Comparison of ENCODE assay signal across 11 cellular contexts in genomic region chr11:121352301-121352891, GRCh38. TPM values are rescaled to one million over a fixed set of nuclear protein-coding genes. Genes with fewer than 3 reads are reported as not detected.
DNase-seq lines count a peak whose midpoint lies in the region; ATAC-seq and TF ChIP-seq lines count a peak whose summit lies in the region.
"Had no signal": no experiment of that assay in that cellular context is flagged by ENCODE, and none has a peak within 500 bp of the region (broad histone marks: within the 10 kb centered on the region; RNA-seq: fewer than 3 reads in every experiment).

No MANE protein-coding gene starts in this region.

- DNase-seq in NCI-H1092 treated with DMSO at 0.1 percent for 48 hours (lab: John Stamatoyannopoulos, UW) (peak; percentile 99), NCI-H345 treated with DMSO at 0.1 percent for 48 hours (lab: John Stamatoyannopoulos, UW; ENCODE audit: unreplicated experiment) (peak; percentile 79), esophagus muscularis mucosa (ENCODE audit: extremely low spot score) (no peak), posterior cingulate gyrus (peak; percentile 62 to 95 (median 70))
- DNase-seq in activated CD4-positive, CD25-positive, alpha-beta regulatory T cell (lab: John Stamatoyannopoulos, UW), result no peak
- DNase-seq: activated B cell treated with CpG ODN at 0.5 μM for 24 hours; CD8-positive, alpha-beta memory T cell had no signal

- no peak for TF ChIP-seq POLR2A in esophagus muscularis mucosa (IDR thresholded peaks at IDR 0.05; ENCODE audit: low read depth)

- 34% methylated on average over 7 of the region's 7 CpGs for WGBS in esophagus muscularis mucosa

- ATAC-seq in GM19463 (IDR thresholded peaks at IDR 0.05; ENCODE audit: unreplicated experiment) (no peak), HG03457 (IDR thresholded peaks at IDR 0.05; ENCODE audit: unreplicated experiment) (no peak)
- ATAC-seq: HCT116 had no signal

- no peak for TF ChIP-seq CTCF in esophagus muscularis mucosa (IDR thresholded peaks at IDR 0.05)

- no peak for TF ChIP-seq EP300 in esophagus muscularis mucosa (IDR thresholded peaks at IDR 0.05)

- peaks cover 4 to 32% (median 30%) of the 10 kb centered on the region in 4 donors for H3K4me1 ChIP-seq in esophagus muscularis mucosa

- H3K27ac ChIP-seq in esophagus muscularis mucosa (replicated peaks in 1 of 4), result peak overlapping the region in 3 of 4 donors; percentile 9 to 21 (median 18)

- no peaks in the 10 kb centered on the region for H3K27me3 ChIP-seq in esophagus muscularis mucosa

- H3K36me3 ChIP-seq in esophagus muscularis mucosa, result no peaks in the 10 kb centered on the region

- intact Hi-C loops in esophagus muscularis mucosa (cut with DNase I) (no loop called here), posterior cingulate gyrus (cut with DNase I) (no loop called here)

- no peaks in the 10 kb centered on the region for H3K9me3 ChIP-seq in esophagus muscularis mucosa

- H3K4me3 ChIP-seq in esophagus muscularis mucosa, result no peak overlapping the region
- H3K4me3 ChIP-seq: smooth muscle cell had no signal

RNA-seq across cellular contexts. Expression of gene SC5D, which starts 59.8 kb away (rescaled TPM):
- total RNA-seq in esophagus muscularis mucosa, result 10 to 100 TPM; 18.5 to 23.7 (median 20.6) TPM

Comparison
In these comparisons a context has a peak if more than half of its experiments do, and no peak if none do; other contexts are left out.
1. DNase-seq: peak in NCI-H1092 treated with DMSO at 0.1 percent for 48 hours (single experiment), NCI-H345 treated with DMSO at 0.1 percent for 48 hours (single experiment) and posterior cingulate gyrus (10 of 10); none in esophagus muscularis mucosa (single experiment) and activated CD4-positive, CD25-positive, alpha-beta regulatory T cell (0 of 4).